In genomic region chr6:168606722-168607121, GRCh38 we compare ENCODE assay signal across 23 cellular contexts.
A peak's percentile ranks its signal among the peaks of the same experiment; 100 is the strongest.
DNase-seq lines count a peak whose midpoint lies in the region; ATAC-seq, FAIRE-seq and TF ChIP-seq lines count a peak whose summit lies in the region.
"Had no signal": no experiment of that assay in that cellular context is flagged by ENCODE, and none has a peak within 500 bp of the region (broad histone marks: within the 10 kb centered on the region; RNA-seq: fewer than 3 reads in every experiment).

No MANE protein-coding gene starts in this region.

- peaks cover 6% of the 10 kb centered on the region for H3K9me3 Mint-ChIP-seq in endodermal cell

- H3K4me1 Mint-ChIP-seq in endodermal cell, result peaks cover 2% of the 10 kb centered on the region
- H3K4me1 Mint-ChIP-seq: CD14-positive monocyte; CD4-positive, alpha-beta memory T cell; IgD-negative memory B cell had no signal

- WGBS in endodermal cell (ENCODE audit: insufficient coverage in 1 of 2, insufficient read length in 1 of 2), 2 experiments, result 88 to 100% methylated on average over 2 to 16 of the region's 16 CpGs

- peaks cover 1% of the 10 kb centered on the region for H3K27me3 Mint-ChIP-seq in endodermal cell (ENCODE audit: insufficient read depth)
- H3K27me3 Mint-ChIP-seq: IgD-negative memory B cell had no signal

- H3K9ac ChIP-seq in endodermal cell (ENCODE audit: extremely low read depth, low read length, poor library complexity, severe bottlenecking), result no peak overlapping the region

- intact Hi-C loops in sciatic nerve (cut with DNase I) (no loop called here), uterus (cut with DNase I; ENCODE audit: low total_unique reads) (no loop called here)

- ATAC-seq in sciatic nerve, result peak; percentile 8

- H3K36me3 ChIP-seq in uterus, result no peaks in the 10 kb centered on the region
- H3K36me3 ChIP-seq in endodermal cell (ENCODE audit: control insufficient read depth, insufficient read depth, low read length), result no peaks in the 10 kb centered on the region
- H3K36me3 ChIP-seq: BE2C had no signal

- H3K4me1 ChIP-seq in uterus, result peaks cover 0 to 3% of the 10 kb centered on the region in 2 donors
- no peaks in the 10 kb centered on the region for H3K4me1 ChIP-seq in endodermal cell (ENCODE audit: control insufficient read depth, insufficient read depth, low read length)
- H3K4me1 ChIP-seq: BE2C had no signal

- H3K4me3 Mint-ChIP-seq in endodermal cell, result no peak overlapping the region
- H3K4me3 Mint-ChIP-seq: CD14-positive monocyte; CD4-positive, alpha-beta memory T cell; GM23338; IgD-negative memory B cell had no signal

- no peaks in the 10 kb centered on the region for H3K36me3 Mint-ChIP-seq in endodermal cell (ENCODE audit: low read depth)
- H3K36me3 Mint-ChIP-seq: CD14-positive monocyte; CD4-positive, alpha-beta memory T cell; IgD-negative memory B cell had no signal

- H3K4me3 ChIP-seq in uterus (no peak overlapping the region), endodermal cell (ENCODE audit: low read length) (no peak overlapping the region)
- H3K4me3 ChIP-seq: GM23338 had no signal

- DNase-seq in islet precursor cell (peak; percentile 43), sciatic nerve (ENCODE audit: low spot score) (no peak), uterus (no peak), GM12892 (ENCODE audit: insufficient read length) (no peak), endodermal cell (no peak)
- DNase-seq in activated CD4-positive, alpha-beta T cell treated with anti-CD3 and anti-CD28 coated beads for 1 hour, result no peak
- DNase-seq: ACHN; BE2C; CD4-positive, alpha-beta memory T cell; DND-41; EL; HCEC 1CT; KBM-7 had no signal

- H3K27ac ChIP-seq in VCaP, result peak overlapping the region; percentile 98
- peak overlapping the region; percentile 78 to 82 for H3K27ac ChIP-seq in uterus
- H3K27ac ChIP-seq in endodermal cell (ENCODE audit: low read depth, low read length), result no peak overlapping the region

- H3K27ac Mint-ChIP-seq in endodermal cell, result no peak overlapping the region
- H3K27ac Mint-ChIP-seq: CD14-positive monocyte; CD4-positive, alpha-beta memory T cell; GM23338; IgD-negative memory B cell had no signal

- H3K9me3 ChIP-seq in uterus (no peaks in the 10 kb centered on the region), endodermal cell (ENCODE audit: control insufficient read depth, low read length) (no peaks in the 10 kb centered on the region)
- H3K9me3 ChIP-seq: BE2C had no signal

- no peaks in the 10 kb centered on the region for H3K27me3 ChIP-seq in uterus
- H3K27me3 ChIP-seq in endodermal cell (ENCODE audit: control insufficient read depth, insufficient read depth, low read length, poor library complexity, severe bottlenecking), result no peaks in the 10 kb centered on the region
- H3K27me3 ChIP-seq: BE2C had no signal

- no peak for FAIRE-seq in GM12892 (lab: Jason Lieb, UNC)
- FAIRE-seq: A204.1, G401.6, GM12891, GM18507, H54, HTR-8/SVneo had no signal

- TF ChIP-seq CTCF in VCaP (conservative IDR thresholded peaks at IDR 0.05) (no peak), uterus (IDR thresholded peaks at IDR 0.05) (no peak), endodermal cell (conservative IDR thresholded peaks at IDR 0.05) (no peak)

- TF ChIP-seq POLR2A in uterus (IDR thresholded peaks at IDR 0.05) (no peak), GM12892 (IDR thresholded peaks at IDR 0.05; ENCODE audit: low read depth, low read length) (no peak)
